Comparison of ENCODE assay signal across 15 cellular contexts in genomic region chr9:99171225-99172128, GRCh38. TPM values are rescaled to one million over a fixed set of nuclear protein-coding genes. Genes with fewer than 3 reads are reported as not detected.
DNase-seq lines count a peak whose midpoint lies in the region; ATAC-seq and TF ChIP-seq lines count a peak whose summit lies in the region.
"Had no signal": no experiment of that assay in that cellular context is flagged by ENCODE, and none has a peak within 500 bp of the region (broad histone marks: within the 10 kb centered on the region; RNA-seq: fewer than 3 reads in every experiment).

No MANE protein-coding gene starts in this region.

- no peak overlapping the region for H3K4me2 ChIP-seq in mesendoderm (ENCODE audit: low read length)

- no peak overlapping the region for H4K8ac ChIP-seq in mesendoderm (ENCODE audit: low read depth, low read length)

- intact Hi-C loops in activated B cell treated with CpG ODN at 0.5 μM for 24 hours (cut with micrococcal nuclease) = no loop called here
- intact Hi-C loops in ovary (cut with DNase I) = no loop called here

- no peak overlapping the region for H2BK15ac ChIP-seq in mesendoderm (replicated peaks; ENCODE audit: low read depth)

- H3K27me3 Mint-ChIP-seq in activated naive CD8-positive, alpha-beta T cell treated with anti-CD3 and anti-CD28 coated beads, Interleukin-2, amount 10 ng/mL, durations not matched to agents 7 days and 5 days = no peaks in the 10 kb centered on the region
- H3K27me3 Mint-ChIP-seq in activated naive CD8-positive, alpha-beta T cell treated with anti-CD3 and anti-CD28 coated beads for 36 hours = peaks cover 4% of the 10 kb centered on the region
- H3K27me3 Mint-ChIP-seq in activated B cell treated with CpG ODN at 0.5 μM for 24 hours = no peaks in the 10 kb centered on the region
- H3K27me3 Mint-ChIP-seq in stimulated activated memory B cell treated with anti-CD40 and anti-IgM and Interleukin-4, amounts not matched to agents 10 μg/mL and 1 μg/mL and 100 μg/mL, for 72 hours = no peaks in the 10 kb centered on the region

- H3K9ac ChIP-seq in mesendoderm (ENCODE audit: low read length) = no peak overlapping the region

- H2BK5ac ChIP-seq in mesendoderm (ENCODE audit: low read length) = no peak overlapping the region

- no peak overlapping the region for H2BK120ac ChIP-seq in mesendoderm (ENCODE audit: low read depth, low read length)

- H3K4me1 ChIP-seq in mesendoderm (ENCODE audit: control insufficient read depth, low read depth, low read length) (peaks cover 7% of the 10 kb centered on the region), ovary (ENCODE audit: insufficient read depth) (peaks cover 1% of the 10 kb centered on the region)

- H3K56ac ChIP-seq in mesendoderm (ENCODE audit: low read length) = peak overlapping the region; percentile 7

- no peak for TF ChIP-seq EP300 in ovary (IDR thresholded peaks at IDR 0.05)

- no peaks in the 10 kb centered on the region for H3K9me3 ChIP-seq in ovary

- TF ChIP-seq POLR2A in ovary (IDR thresholded peaks at IDR 0.05) = no peak

- H3K79me1 ChIP-seq in mesendoderm (ENCODE audit: low read length) = no peaks in the 10 kb centered on the region

- H2AK5ac ChIP-seq in mesendoderm (ENCODE audit: low read length) = no peak overlapping the region

- H3K27ac ChIP-seq in mesendoderm (ENCODE audit: low read depth, low read length) (no peak overlapping the region), ovary (no peak overlapping the region)

- H3K18ac ChIP-seq in mesendoderm (ENCODE audit: low read length) = no peak overlapping the region

- CTCF ChIA-PET in activated B cell treated with CpG ODN at 0.5 μM for 24 hours (lab: Charles Lee) = interaction anchor here (1.2 to 4.8 kb wide), 2 partner anchors 8 to 12 kb away, joined by 4 to 32 read pairs; no protein-coding TSS in a partner anchor

- POLR2A ChIA-PET in activated naive CD8-positive, alpha-beta T cell treated with anti-CD3 and anti-CD28 coated beads, Interleukin-2, amount 10 ng/mL, durations not matched to agents 7 days and 5 days (lab: Charles Lee) = no interaction called here
- POLR2A ChIA-PET in activated B cell treated with CpG ODN at 0.5 μM for 24 hours (lab: Charles Lee) = interaction anchor here (1.2 to 3.2 kb wide), 2 partner anchors 11 to 13 kb away, joined by 3 to 32 read pairs; no protein-coding TSS in a partner anchor

- no CpG with 5 or more reads among the region's 16 CpGs for WGBS in mesendoderm (ENCODE audit: extremely low coverage, insufficient coverage, low lambda C conversion rate)
- 82 to 85% (median 83%) methylated on average over 16 of the region's 16 CpGs for WGBS in ovary, 3 donors

- no peak overlapping the region for H4K5ac ChIP-seq in mesendoderm (ENCODE audit: low read length)

- peaks cover 3% of the 10 kb centered on the region for H3K9me3 Mint-ChIP-seq in activated naive CD8-positive, alpha-beta T cell treated with anti-CD3 and anti-CD28 coated beads, Interleukin-2, amount 10 ng/mL, durations not matched to agents 7 days and 5 days
- no peaks in the 10 kb centered on the region for H3K9me3 Mint-ChIP-seq in activated naive CD8-positive, alpha-beta T cell treated with anti-CD3 and anti-CD28 coated beads for 36 hours
- no peaks in the 10 kb centered on the region for H3K9me3 Mint-ChIP-seq in activated B cell treated with CpG ODN at 0.5 μM for 24 hours
- no peaks in the 10 kb centered on the region for H3K9me3 Mint-ChIP-seq in stimulated activated memory B cell treated with anti-CD40 and anti-IgM and Interleukin-4, amounts not matched to agents 10 μg/mL and 1 μg/mL and 100 μg/mL, for 72 hours

- peak overlapping the region; percentile 34 for H3K27ac Mint-ChIP-seq in activated naive CD8-positive, alpha-beta T cell treated with anti-CD3 and anti-CD28 coated beads, Interleukin-2, amount 10 ng/mL, durations not matched to agents 7 days and 5 days
- H3K27ac Mint-ChIP-seq in activated naive CD8-positive, alpha-beta T cell treated with anti-CD3 and anti-CD28 coated beads for 36 hours = no peak overlapping the region
- H3K27ac Mint-ChIP-seq in activated B cell treated with CpG ODN at 0.5 μM for 24 hours = peak overlapping the region; percentile 35
- H3K27ac Mint-ChIP-seq in stimulated activated memory B cell treated with anti-CD40 and anti-IgM and Interleukin-4, amounts not matched to agents 10 μg/mL and 1 μg/mL and 100 μg/mL, for 72 hours = peak overlapping the region; percentile 26

- TF ChIP-seq CTCF in activated B cell treated with CpG ODN at 0.5 μM for 24 hours (IDR thresholded peaks at IDR 0.05) (no peak), ovary (IDR thresholded peaks at IDR 0.05) (no peak)

- no peak overlapping the region for H3K4me3 ChIP-seq in mesendoderm (ENCODE audit: low read length)
- no peak overlapping the region for H3K4me3 ChIP-seq in ovary

- no peaks in the 10 kb centered on the region for H3K36me3 ChIP-seq in mesendoderm (ENCODE audit: control insufficient read depth, insufficient read depth, low read length)
- no peaks in the 10 kb centered on the region for H3K36me3 ChIP-seq in ovary

- H3K36me3 Mint-ChIP-seq in activated naive CD8-positive, alpha-beta T cell treated with anti-CD3 and anti-CD28 coated beads, Interleukin-2, amount 10 ng/mL, durations not matched to agents 7 days and 5 days = no peaks in the 10 kb centered on the region
- no peaks in the 10 kb centered on the region for H3K36me3 Mint-ChIP-seq in activated naive CD8-positive, alpha-beta T cell treated with anti-CD3 and anti-CD28 coated beads for 36 hours
- H3K36me3 Mint-ChIP-seq in activated B cell treated with CpG ODN at 0.5 μM for 24 hours (ENCODE audit: low read depth) = no peaks in the 10 kb centered on the region
- no peaks in the 10 kb centered on the region for H3K36me3 Mint-ChIP-seq in stimulated activated memory B cell treated with anti-CD40 and anti-IgM and Interleukin-4, amounts not matched to agents 10 μg/mL and 1 μg/mL and 100 μg/mL, for 72 hours

- no peaks in the 10 kb centered on the region for H3K79me2 ChIP-seq in mesendoderm (ENCODE audit: control insufficient read depth, insufficient read depth, low read length)

- no peak overlapping the region for H3K23ac ChIP-seq in mesendoderm (ENCODE audit: low read length)

- H3K4me3 Mint-ChIP-seq in activated naive CD8-positive, alpha-beta T cell treated with anti-CD3 and anti-CD28 coated beads, Interleukin-2, amount 10 ng/mL, durations not matched to agents 7 days and 5 days = no peak overlapping the region
- H3K4me3 Mint-ChIP-seq in activated naive CD8-positive, alpha-beta T cell treated with anti-CD3 and anti-CD28 coated beads for 36 hours = no peak overlapping the region
- H3K4me3 Mint-ChIP-seq in activated B cell treated with CpG ODN at 0.5 μM for 24 hours = no peak overlapping the region
- no peak overlapping the region for H3K4me3 Mint-ChIP-seq in stimulated activated memory B cell treated with anti-CD40 and anti-IgM and Interleukin-4, amounts not matched to agents 10 μg/mL and 1 μg/mL and 100 μg/mL, for 72 hours

- H3K4ac ChIP-seq in mesendoderm (ENCODE audit: low read depth, low read length) = no peak overlapping the region

- H3K27me3 ChIP-seq in mesendoderm (ENCODE audit: insufficient read depth, low read length, poor library complexity) (no peaks in the 10 kb centered on the region), ovary (no peaks in the 10 kb centered on the region)

- ATAC-seq in activated naive CD8-positive, alpha-beta T cell treated with anti-CD3 and anti-CD28 coated beads, Interleukin-2, amount 10 ng/mL, durations not matched to agents 7 days and 5 days (ENCODE audit: low read depth) = no peak
- ATAC-seq in activated B cell treated with CpG ODN at 0.5 μM for 24 hours (ENCODE audit: low read depth) = no peak
- ATAC-seq in stimulated activated memory B cell treated with anti-CD40 and anti-IgM and Interleukin-4, amounts not matched to agents 10 μg/mL and 1 μg/mL and 100 μg/mL, for 72 hours = no peak
- ATAC-seq in HG03097 (IDR thresholded peaks at IDR 0.05; ENCODE audit: low FRiP score, unreplicated experiment) = no peak
- ATAC-seq: Panc1 had no signal

- peaks cover 43% of the 10 kb centered on the region for H3K4me1 Mint-ChIP-seq in activated naive CD8-positive, alpha-beta T cell treated with anti-CD3 and anti-CD28 coated beads, Interleukin-2, amount 10 ng/mL, durations not matched to agents 7 days and 5 days
- peaks cover 35% of the 10 kb centered on the region for H3K4me1 Mint-ChIP-seq in activated naive CD8-positive, alpha-beta T cell treated with anti-CD3 and anti-CD28 coated beads for 36 hours
- H3K4me1 Mint-ChIP-seq in activated B cell treated with CpG ODN at 0.5 μM for 24 hours = peaks cover 46% of the 10 kb centered on the region
- peaks cover 54% of the 10 kb centered on the region for H3K4me1 Mint-ChIP-seq in stimulated activated memory B cell treated with anti-CD40 and anti-IgM and Interleukin-4, amounts not matched to agents 10 μg/mL and 1 μg/mL and 100 μg/mL, for 72 hours

- no peak for DNase-seq in activated naive CD8-positive, alpha-beta T cell treated with anti-CD3 and anti-CD28 coated beads, Interleukin-2, amount 10 ng/mL, durations not matched to agents 7 days and 5 days
- no peak for DNase-seq in activated naive CD8-positive, alpha-beta T cell treated with anti-CD3 and anti-CD28 coated beads for 36 hours
- no peak for DNase-seq in activated B cell treated with CpG ODN at 0.5 μM for 24 hours
- DNase-seq in mesendoderm = no peak
- no peak for DNase-seq in ovary
- no peak for DNase-seq in NCI-H226
- DNase-seq: C1 segment of cervical spinal cord, HCEC 1CT, NCI-H1436, NCI-H2081 treated with DMSO at 0.1 percent for 48 hours, NCI-H345, Right ventricle myocardium superior had no signal

RNA-seq across cellular contexts. Expression of gene ALG2, which starts 50.3 kb away (rescaled TPM):
- total RNA-seq in activated naive CD8-positive, alpha-beta T cell treated with anti-CD3 and anti-CD28 coated beads, Interleukin-2, amount 10 ng/mL, durations not matched to agents 7 days and 5 days = 10 to 100 TPM; 21.7 to 23.7 TPM
- total RNA-seq in activated naive CD8-positive, alpha-beta T cell treated with anti-CD3 and anti-CD28 coated beads for 36 hours = 10 to 100 TPM; 27.3 to 30.3 TPM
- 51.9 and 54.4 TPM in 2 replicates for total RNA-seq in activated B cell treated with CpG ODN at 0.5 μM for 24 hours
- 31.2 TPM for polyA plus RNA-seq in mesendoderm (2013, experiment 1 of 2)
- polyA plus RNA-seq in mesendoderm (2013, experiment 2 of 2) = 31.0 TPM
- 10 to 100 TPM; 28.6 to 45.8 (median 37.3) TPM for total RNA-seq in ovary
- polyA plus RNA-seq in ovary = 10 to 100 TPM; 21.8 to 60.1 TPM

RNA-seq across cellular contexts. Expression of gene SEC61B, which starts 50.6 kb away (rescaled TPM):
- 10 to 100 TPM; 83.8 to 87.8 TPM for total RNA-seq in activated naive CD8-positive, alpha-beta T cell treated with anti-CD3 and anti-CD28 coated beads, Interleukin-2, amount 10 ng/mL, durations not matched to agents 7 days and 5 days
- total RNA-seq in activated naive CD8-positive, alpha-beta T cell treated with anti-CD3 and anti-CD28 coated beads for 36 hours = 100 to 1,000 TPM; 161 to 164 TPM
- total RNA-seq in activated B cell treated with CpG ODN at 0.5 μM for 24 hours = 200 and 243 TPM in 2 replicates
- 561 TPM for polyA plus RNA-seq in mesendoderm (2013, experiment 1 of 2)
- 537 TPM for polyA plus RNA-seq in mesendoderm (2013, experiment 2 of 2)
- total RNA-seq in ovary = 100 to 1,000 TPM in 5 of 7 donors, 10 to 100 TPM in 2; 80.1 to 147 (median 130) TPM
- 100 to 1,000 TPM; 121 to 196 TPM for polyA plus RNA-seq in ovary
